Comparison of ENCODE assay signal across 9 cellular contexts in the genomic region with DNA sequence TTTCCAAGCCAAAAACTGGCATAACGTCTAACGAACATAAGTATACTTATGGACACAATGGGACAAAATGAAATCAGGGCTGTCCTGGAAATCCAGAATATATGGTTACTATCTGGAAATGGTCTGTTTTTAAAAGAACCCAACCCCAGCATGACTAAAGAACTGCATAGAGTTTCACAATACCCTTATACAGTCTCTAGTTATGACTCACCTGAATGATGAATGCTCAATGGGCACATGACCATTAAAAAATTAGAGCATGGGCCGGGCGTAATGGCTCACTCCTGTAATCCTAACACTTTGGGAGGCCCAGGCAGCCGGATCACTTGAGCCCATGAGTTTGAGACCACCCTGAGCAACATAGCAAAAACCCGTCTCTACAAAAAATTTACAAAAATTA. TPM values are rescaled to one million over a fixed set of nuclear protein-coding genes. Genes with fewer than 3 reads are reported as not detected.
A peak's percentile ranks its signal among the peaks of the same experiment; 100 is the strongest.
DNase-seq lines count a peak whose midpoint lies in the region; ATAC-seq and TF ChIP-seq lines count a peak whose summit lies in the region.
"Had no signal": no experiment of that assay in that cellular context is flagged by ENCODE, and none has a peak within 500 bp of the region (broad histone marks: within the 10 kb centered on the region; RNA-seq: fewer than 3 reads in every experiment).

No MANE protein-coding gene starts in this region.

- TF ChIP-seq CTCF in kidney epithelial cell (IDR thresholded peaks at IDR 0.05; ENCODE audit: insufficient read depth, low read length, poor library complexity, severe bottlenecking), result no peak

- H3K4me3 ChIP-seq in kidney epithelial cell (ENCODE audit: low read depth, low read length), result no peak overlapping the region

- H3K27me3 ChIP-seq in kidney epithelial cell (ENCODE audit: control insufficient read depth, insufficient read depth, low read length), result no peaks in the 10 kb centered on the region

- H3K36me3 ChIP-seq in kidney epithelial cell (ENCODE audit: control insufficient read depth, insufficient read depth, low read length), result no peaks in the 10 kb centered on the region

- DNase-seq in AG20443 (ENCODE audit: low spot score), result peak; percentile 38
- DNase-seq in amniotic epithelial cell (ENCODE audit: low read depth), result peak; percentile 86
- DNase-seq in kidney epithelial cell (ENCODE audit: low read depth), result peak; percentile 63
- DNase-seq in activated T-cell treated with anti-CD3 and anti-CD28 coated beads, Interleukin-2, amount 50 U/mL, for 48 hours, result no peak
- no peak for DNase-seq in NCI-H774 (lab: John Stamatoyannopoulos, UW)
- DNase-seq in UCSD-AML1 (lab: John Stamatoyannopoulos, UW; ENCODE audit: unreplicated experiment), result no peak
- DNase-seq: hippocampal formation had no signal

- ATAC-seq in HG03354 (IDR thresholded peaks at IDR 0.05; ENCODE audit: poor library complexity, severe bottlenecking, unreplicated experiment) (peak; percentile 44), HG03095 (IDR thresholded peaks at IDR 0.05; ENCODE audit: unreplicated experiment) (no peak)

RNA-seq across cellular contexts. Expression of a gene that starts 31.8 kb away (rescaled TPM):
- total RNA-seq in kidney epithelial cell, result 16.0 and 17.3 TPM in 2 replicates

Comparison
In these comparisons a context has a peak if more than half of its experiments do, and no peak if none do; other contexts are left out.
1. DNase-seq: peak in AG20443 (single experiment), amniotic epithelial cell (single experiment) and kidney epithelial cell (single experiment); none in activated T-cell treated with anti-CD3 and anti-CD28 coated beads, Interleukin-2, amount 50 U/mL, for 48 hours (0 of 2), NCI-H774 (single experiment) and UCSD-AML1 (single experiment).